1 cellular context compared by ENCODE assay signal in the genomic region with DNA sequence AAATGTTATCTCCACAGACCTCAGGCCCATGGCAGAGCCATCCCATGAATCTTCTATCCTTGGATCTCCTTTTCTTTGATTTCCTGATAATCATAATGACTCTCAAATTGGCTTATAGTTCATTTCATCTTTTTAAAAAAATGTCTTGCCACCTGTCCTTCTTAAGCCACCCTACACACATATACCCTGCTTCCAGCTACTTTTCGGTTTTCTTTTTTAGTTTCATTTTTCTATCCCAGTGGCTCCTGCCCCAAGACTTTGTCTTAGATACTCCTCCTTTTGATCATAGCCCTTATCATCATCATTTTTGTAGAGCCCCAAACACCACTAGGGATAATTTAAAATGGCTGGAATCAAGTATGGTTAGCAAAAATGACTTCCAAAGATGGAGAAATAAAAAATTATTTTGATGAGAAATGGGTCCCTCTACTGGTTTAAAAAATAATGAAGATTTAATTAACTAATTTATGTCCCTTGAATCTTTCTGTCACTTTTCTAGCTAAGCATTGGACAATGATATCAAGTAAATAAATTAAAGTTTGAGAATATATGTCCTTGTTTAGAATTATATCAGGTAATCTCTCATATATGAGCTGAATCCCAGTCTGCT.
TF ChIP-seq lines count a peak whose summit lies in the region.

No MANE protein-coding gene starts in this region.

TF ChIP-seq in WTC11, 78 proteins besides CTCF, POLR2A, EP300 and RAD21 (continued from another document):
- TF ChIP-seq, protein P1, sequence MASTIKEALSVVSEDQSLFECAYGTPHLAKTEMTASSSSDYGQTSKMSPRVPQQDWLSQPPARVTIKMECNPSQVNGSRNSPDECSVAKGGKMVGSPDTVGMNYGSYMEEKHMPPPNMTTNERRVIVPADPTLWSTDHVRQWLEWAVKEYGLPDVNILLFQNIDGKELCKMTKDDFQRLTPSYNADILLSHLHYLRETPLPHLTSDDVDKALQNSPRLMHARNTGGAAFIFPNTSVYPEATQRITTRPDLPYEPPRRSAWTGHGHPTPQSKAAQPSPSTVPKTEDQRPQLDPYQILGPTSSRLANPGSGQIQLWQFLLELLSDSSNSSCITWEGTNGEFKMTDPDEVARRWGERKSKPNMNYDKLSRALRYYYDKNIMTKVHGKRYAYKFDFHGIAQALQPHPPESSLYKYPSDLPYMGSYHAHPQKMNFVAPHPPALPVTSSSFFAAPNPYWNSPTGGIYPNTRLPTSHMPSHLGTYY (CRISPR knock-in tag; IDR thresholded peaks at IDR 0.05): no peak
- TF ChIP-seq, protein P2, sequence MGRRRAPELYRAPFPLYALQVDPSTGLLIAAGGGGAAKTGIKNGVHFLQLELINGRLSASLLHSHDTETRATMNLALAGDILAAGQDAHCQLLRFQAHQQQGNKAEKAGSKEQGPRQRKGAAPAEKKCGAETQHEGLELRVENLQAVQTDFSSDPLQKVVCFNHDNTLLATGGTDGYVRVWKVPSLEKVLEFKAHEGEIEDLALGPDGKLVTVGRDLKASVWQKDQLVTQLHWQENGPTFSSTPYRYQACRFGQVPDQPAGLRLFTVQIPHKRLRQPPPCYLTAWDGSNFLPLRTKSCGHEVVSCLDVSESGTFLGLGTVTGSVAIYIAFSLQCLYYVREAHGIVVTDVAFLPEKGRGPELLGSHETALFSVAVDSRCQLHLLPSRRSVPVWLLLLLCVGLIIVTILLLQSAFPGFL (CRISPR knock-in tag; IDR thresholded peaks at IDR 0.05; ENCODE audit: borderline replicate concordance): no peak
- no peak for TF ChIP-seq ZNF232 (CRISPR knock-in tag; IDR thresholded peaks at IDR 0.05)
